22 cellular contexts compared by ENCODE assay signal in genomic region chr9:109250771-109251079, GRCh38.
A peak's percentile ranks its signal among the peaks of the same experiment; 100 is the strongest.
DNase-seq lines count a peak whose midpoint lies in the region; ATAC-seq and TF ChIP-seq lines count a peak whose summit lies in the region.
"Had no signal": no experiment of that assay in that cellular context is flagged by ENCODE, and none has a peak within 500 bp of the region (broad histone marks: within the 10 kb centered on the region; RNA-seq: fewer than 3 reads in every experiment).

No MANE protein-coding gene starts in this region.

- H3K9me3 ChIP-seq in mammary epithelial cell (replicated peaks; ENCODE audit: insufficient read depth, low read length) (no peaks in the 10 kb centered on the region), neural progenitor cell (ENCODE audit: low read depth) (no peaks in the 10 kb centered on the region), upper lobe of left lung (no peaks in the 10 kb centered on the region)
- H3K9me3 ChIP-seq: MG63 had no signal

- H3K4me3 ChIP-seq in mammary epithelial cell (replicated peaks in 1 of 3; ENCODE audit: insufficient read depth in 1 of 3, low read depth in 2 of 3, low read length in 3 of 3) (no peak overlapping the region), neural progenitor cell (no peak overlapping the region), upper lobe of left lung (no peak overlapping the region)
- H3K4me3 ChIP-seq: coronary artery, MG63, smooth muscle cell had no signal

- H3K27me3 ChIP-seq in mammary epithelial cell (ENCODE audit: insufficient read depth, low read length): no peaks in the 10 kb centered on the region
- H3K27me3 ChIP-seq in neural progenitor cell: no peaks in the 10 kb centered on the region
- no peaks in the 10 kb centered on the region for H3K27me3 ChIP-seq in upper lobe of left lung
- H3K27me3 ChIP-seq: MG63 had no signal

- no peaks in the 10 kb centered on the region for H3K79me2 ChIP-seq in mammary epithelial cell (ENCODE audit: insufficient read depth, low read length)
- no peaks in the 10 kb centered on the region for H3K79me2 ChIP-seq in neural progenitor cell (ENCODE audit: low read depth)

- in situ Hi-C loops in mammary epithelial cell (cut with MboI; ENCODE audit: low sequenced_read_pairs in 2 of 2): no loop called here

- no peak overlapping the region for H3K27ac ChIP-seq in mammary epithelial cell (ENCODE audit: insufficient read depth, low read depth, low read length)
- H3K27ac ChIP-seq in neural progenitor cell: no peak overlapping the region
- peak overlapping the region; percentile 1 to 64 (median 42) for H3K27ac ChIP-seq in upper lobe of left lung
- H3K27ac ChIP-seq: coronary artery had no signal

- H3K36me3 Mint-ChIP-seq in MCF 10A (ENCODE audit: insufficient read depth, unreplicated experiment): peaks cover 30% of the 10 kb centered on the region
- H3K36me3 Mint-ChIP-seq in dendritic cell treated with granulocyte-macrophage colony-stimulating factor and Interleukin-4, amounts not matched to agents 40 ng/mL and 50 ng/mL, for 4 days (ENCODE audit: low read depth): no peaks in the 10 kb centered on the region
- H3K36me3 Mint-ChIP-seq in neural progenitor cell: no peaks in the 10 kb centered on the region
- H3K36me3 Mint-ChIP-seq: activated naive CD8-positive, alpha-beta T cell treated with anti-CD3 and anti-CD28 coated beads, Interleukin-2, amount 10 ng/mL, durations not matched to agents 7 days and 5 days; brain had no signal

- whole genome bisulfite sequencing in mammary epithelial cell (ENCODE audit: low coverage, missing lambda C conversion rate): 98% methylated on average over 3 of the region's 3 CpGs
- WGBS in upper lobe of left lung, 2 donors: 92 to 96% methylated on average over 3 of the region's 3 CpGs

- no peaks in the 10 kb centered on the region for H3K27me3 Mint-ChIP-seq in MCF 10A (ENCODE audit: insufficient read depth, unreplicated experiment)
- H3K27me3 Mint-ChIP-seq in dendritic cell treated with granulocyte-macrophage colony-stimulating factor and Interleukin-4, amounts not matched to agents 40 ng/mL and 50 ng/mL, for 4 days: peaks cover 33% of the 10 kb centered on the region
- peaks cover 2% of the 10 kb centered on the region for H3K27me3 Mint-ChIP-seq in neural progenitor cell (ENCODE audit: insufficient read depth, low read depth)
- H3K27me3 Mint-ChIP-seq: stimulated activated naive CD8-positive, alpha-beta T cell treated with anti-CD3 and anti-CD28 coated beads, Interleukin-15, Interleukin-2, amounts not matched to agents 100 ng/mL and 50 ng/mL, for 24 hours had no signal

- peaks cover 43% of the 10 kb centered on the region for H3K4me1 ChIP-seq in mammary epithelial cell (ENCODE audit: insufficient read depth, low read length)
- no peaks in the 10 kb centered on the region for H3K4me1 ChIP-seq in neural progenitor cell
- peaks cover 13 to 19% (median 16%) of the 10 kb centered on the region in 4 donors for H3K4me1 ChIP-seq in upper lobe of left lung

- H3K36me3 ChIP-seq in mammary epithelial cell (ENCODE audit: insufficient read depth, low read length): no peaks in the 10 kb centered on the region
- H3K36me3 ChIP-seq in neural progenitor cell: no peaks in the 10 kb centered on the region
- H3K36me3 ChIP-seq in upper lobe of left lung: no peaks in the 10 kb centered on the region
- H3K36me3 ChIP-seq: MG63 had no signal

- BruUV-seq in MCF 10A (replicated peaks; lab: Mats Ljungman, UMichigan) (no TSS peak), mammary epithelial cell (replicated peaks; lab: Mats Ljungman, UMichigan) (no TSS peak)

- H3K9ac ChIP-seq in mammary epithelial cell (ENCODE audit: insufficient read depth, low read length) (no peak overlapping the region), neural progenitor cell (no peak overlapping the region)

- TF ChIP-seq EP300 in upper lobe of left lung (IDR thresholded peaks at IDR 0.05): no peak

- TF ChIP-seq CTCF in MCF 10A (IDR thresholded peaks at IDR 0.05; ENCODE audit: unreplicated experiment) (no peak), mammary epithelial cell (conservative IDR thresholded peaks at IDR 0.05 in 1 of 2, IDR thresholded peaks at IDR 0.05 in 1 of 2; ENCODE audit: extremely low read depth in 1 of 2, insufficient read depth in 1 of 2, low read depth in 1 of 2, low read length in 2 of 2) (no peak), neural progenitor cell (IDR thresholded peaks at IDR 0.05) (no peak), upper lobe of left lung (IDR thresholded peaks at IDR 0.05) (no peak)

- DNase-seq in MCF 10A (ENCODE audit: unreplicated experiment) (no peak), mammary epithelial cell (no peak), neural progenitor cell (ENCODE audit: low spot score) (no peak), upper lobe of left lung (no peak), glomerular visceral epithelial cell (ENCODE audit: extremely low spot score) (no peak)
- DNase-seq: activated CD4-positive, alpha-beta T cell treated with anti-CD3 and anti-CD28 coated beads, Interleukin-2, amount 50 U/mL, for 1 hour; activated naive CD8-positive, alpha-beta T cell treated with anti-CD3 and anti-CD28 coated beads, Interleukin-2, amount 10 ng/mL, durations not matched to agents 7 days and 5 days; NCI-H1436; NCI-H524 treated with DMSO at 0.1 percent for 48 hours; Right ventricle myocardium superior; stimulated activated CD4-positive, alpha-beta T cell treated with anti-CD3 and anti-CD28 coated beads, Interleukin-4, amount 100 ng/mL, for 24 hours had no signal

- POLR2A ChIA-PET in MCF 10A (lab: Yijun Ruan, JAX): interaction anchor here (1.3 to 4.7 kb wide), 4 partner anchors 18 to 132 kb away, joined by 3 to 25 read pairs (median 6); partner anchors contain the start of gene TMEM245

- no peak for TF ChIP-seq POLR2A in upper lobe of left lung (IDR thresholded peaks at IDR 0.05)

- intact Hi-C loops in MCF 10A (cut with micrococcal nuclease) (no loop called here), mammary epithelial cell (cut with micrococcal nuclease) (no loop called here)
- intact Hi-C loops in dendritic cell treated with granulocyte-macrophage colony-stimulating factor and Interleukin-4, amounts not matched to agents 40 ng/mL and 50 ng/mL, for 4 days (cut with micrococcal nuclease): no loop called here

- ATAC-seq in upper lobe of left lung (ENCODE audit: low FRiP score in 2 of 2) (no peak), GM21786 (IDR thresholded peaks at IDR 0.05; ENCODE audit: unreplicated experiment) (no peak), HG03196 (IDR thresholded peaks at IDR 0.05; ENCODE audit: unreplicated experiment) (no peak)

- dilution Hi-C loops in mammary epithelial cell (cut with HindIII; ENCODE audit: low sequenced_read_pairs): no loop called here

- H3F3A ChIP-seq in neural progenitor cell (ENCODE audit: low read depth): no peaks in the 10 kb centered on the region

- no peak overlapping the region for H3K4me2 ChIP-seq in mammary epithelial cell (ENCODE audit: insufficient read depth, low read depth, low read length)
- no peak overlapping the region for H3K4me2 ChIP-seq in neural progenitor cell

- H3K27ac Mint-ChIP-seq in MCF 10A (ENCODE audit: low read depth, unreplicated experiment): peak overlapping the region; percentile 96
- H3K27ac Mint-ChIP-seq in dendritic cell treated with granulocyte-macrophage colony-stimulating factor and Interleukin-4, amounts not matched to agents 40 ng/mL and 50 ng/mL, for 4 days: peak overlapping the region; percentile 31
- peak overlapping the region; percentile 26 for H3K27ac Mint-ChIP-seq in neural progenitor cell
- H3K27ac Mint-ChIP-seq: activated naive CD8-positive, alpha-beta T cell treated with anti-CD3 and anti-CD28 coated beads, Interleukin-2, amount 10 ng/mL, durations not matched to agents 7 days and 5 days; activated T-helper 2 cell treated with anti-CD3 and anti-CD28 coated beads, Interferon-gamma antibody, Interleukin-2, Interleukin-4, amounts not matched to agents 10 μg/mL and 5 μg/mL and 100 μg/mL, durations not matched to agents 14 hours and 24 hours and 36 hours; nephron; stimulated activated naive CD8-positive, alpha-beta T cell treated with anti-CD3 and anti-CD28 coated beads, Interleukin-15, Interleukin-2, amounts not matched to agents 100 ng/mL and 50 ng/mL, for 24 hours; T-helper 1 cell treated with Interleukin-12 subunit alpha and Interleukin-12 subunit beta and Interleukin-4 antibody, amounts not matched to agents 30 μg/mL and 1 μg/mL, for 36 hours had no signal

- H3K9me3 Mint-ChIP-seq in MCF 10A (ENCODE audit: unreplicated experiment): no peaks in the 10 kb centered on the region
- no peaks in the 10 kb centered on the region for H3K9me3 Mint-ChIP-seq in dendritic cell treated with granulocyte-macrophage colony-stimulating factor and Interleukin-4, amounts not matched to agents 40 ng/mL and 50 ng/mL, for 4 days
- no peaks in the 10 kb centered on the region for H3K9me3 Mint-ChIP-seq in neural progenitor cell
- H3K9me3 Mint-ChIP-seq: activated naive CD8-positive, alpha-beta T cell treated with anti-CD3 and anti-CD28 coated beads, Interleukin-2, amount 10 ng/mL, durations not matched to agents 7 days and 5 days; activated T-helper 2 cell treated with anti-CD3 and anti-CD28 coated beads, Interferon-gamma antibody, Interleukin-2, Interleukin-4, amounts not matched to agents 10 μg/mL and 5 μg/mL and 100 μg/mL, durations not matched to agents 14 hours and 24 hours and 36 hours; brain; nephron; stimulated activated naive CD8-positive, alpha-beta T cell treated with anti-CD3 and anti-CD28 coated beads, Interleukin-15, Interleukin-2, amounts not matched to agents 100 ng/mL and 50 ng/mL, for 24 hours; T-helper 1 cell treated with Interleukin-12 subunit alpha and Interleukin-12 subunit beta and Interleukin-4 antibody, amounts not matched to agents 30 μg/mL and 1 μg/mL, for 36 hours had no signal

- H4K20me1 ChIP-seq in mammary epithelial cell (ENCODE audit: insufficient read depth, low read length) (no peaks in the 10 kb centered on the region), neural progenitor cell (ENCODE audit: low read depth) (no peaks in the 10 kb centered on the region)

- CTCF ChIA-PET in MCF 10A (lab: Yijun Ruan, JAX) (interaction anchor here (0.8 to 3.6 kb wide), 6 partner anchors 10 to 71 kb away, joined by 3 to 17 read pairs (median 4); no protein-coding TSS in a partner anchor), mammary epithelial cell (lab: Charles Lee; ENCODE audit: low non-redundant PET) (no interaction called here)

- H3K4me3 Mint-ChIP-seq in MCF 10A (ENCODE audit: unreplicated experiment) (no peak overlapping the region), neural progenitor cell (no peak overlapping the region)
- H3K4me3 Mint-ChIP-seq in dendritic cell treated with granulocyte-macrophage colony-stimulating factor and Interleukin-4, amounts not matched to agents 40 ng/mL and 50 ng/mL, for 4 days: no peak overlapping the region
- H3K4me3 Mint-ChIP-seq: activated naive CD8-positive, alpha-beta T cell treated with anti-CD3 and anti-CD28 coated beads, Interleukin-2, amount 10 ng/mL, durations not matched to agents 7 days and 5 days; brain; nephron; stimulated activated naive CD8-positive, alpha-beta T cell treated with anti-CD3 and anti-CD28 coated beads, Interleukin-15, Interleukin-2, amounts not matched to agents 100 ng/mL and 50 ng/mL, for 24 hours; T-helper 1 cell treated with Interleukin-12 subunit alpha and Interleukin-12 subunit beta and Interleukin-4 antibody, amounts not matched to agents 30 μg/mL and 1 μg/mL, for 36 hours had no signal

- H3K4me1 Mint-ChIP-seq in MCF 10A (ENCODE audit: insufficient read depth, unreplicated experiment): peaks cover 50% of the 10 kb centered on the region
- peaks cover 13% of the 10 kb centered on the region for H3K4me1 Mint-ChIP-seq in dendritic cell treated with granulocyte-macrophage colony-stimulating factor and Interleukin-4, amounts not matched to agents 40 ng/mL and 50 ng/mL, for 4 days (ENCODE audit: low read depth)
- H3K4me1 Mint-ChIP-seq in neural progenitor cell: peaks cover 27% of the 10 kb centered on the region
- H3K4me1 Mint-ChIP-seq: activated naive CD8-positive, alpha-beta T cell treated with anti-CD3 and anti-CD28 coated beads, Interleukin-2, amount 10 ng/mL, durations not matched to agents 7 days and 5 days had no signal

- H2AFZ ChIP-seq in mammary epithelial cell (ENCODE audit: low read depth, low read length) (no peak overlapping the region), neural progenitor cell (replicated peaks) (no peak overlapping the region)

Comparison
In these comparisons a context has a peak if more than half of its experiments do, and no peak if none do; other contexts are left out.
1. H3K27ac Mint-ChIP-seq: peak in every context shown above with its lines; median percentile 96 in MCF 10A; 31 in dendritic cell treated with granulocyte-macrophage colony-stimulating factor and Interleukin-4, amounts not matched to agents 40 ng/mL and 50 ng/mL, for 4 days; 26 in neural progenitor cell.
2. H3K27ac ChIP-seq: peak in upper lobe of left lung (4 of 4); none in mammary epithelial cell (single experiment) and neural progenitor cell (single experiment).